Comparison of ENCODE assay signal across 8 cellular contexts in the genomic region with DNA sequence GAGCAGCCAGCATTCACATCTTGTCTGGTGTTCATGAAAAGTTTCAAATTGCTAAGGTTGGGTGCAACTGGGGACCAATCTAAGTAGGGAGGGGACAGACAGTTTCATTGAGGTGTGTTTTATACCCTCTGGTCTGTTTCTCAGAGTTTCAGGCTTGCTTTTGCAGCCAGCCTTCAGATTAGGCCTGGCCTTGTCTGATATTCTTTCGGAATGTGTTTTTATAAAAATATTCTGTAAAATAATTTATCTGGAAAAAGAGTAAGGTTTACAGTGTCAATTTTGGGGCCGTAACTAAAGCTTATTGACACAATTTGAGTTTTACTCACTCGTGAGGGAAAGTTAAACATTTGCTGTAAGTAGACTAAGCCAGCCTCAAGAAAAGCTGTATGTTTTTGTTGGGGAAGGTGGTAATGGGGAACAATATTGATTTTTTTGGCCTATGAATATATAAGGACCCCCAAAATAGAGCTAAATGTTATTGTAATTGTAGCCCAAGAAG. TPM values are rescaled to one million over a fixed set of nuclear protein-coding genes. Genes with fewer than 3 reads are reported as not detected.
A peak's percentile ranks its signal among the peaks of the same experiment; 100 is the strongest.
DNase-seq lines count a peak whose midpoint lies in the region; ATAC-seq and TF ChIP-seq lines count a peak whose summit lies in the region.

No MANE protein-coding gene starts in this region.

- H3K4me3 Mint-ChIP-seq in IgD-negative memory B cell (peak overlapping the region; percentile 96 to 100 (median 99)), chondrocyte (ENCODE audit: unreplicated experiment) (peak overlapping the region; percentile 99)

- DNase-seq in GM12864 (ENCODE audit: low read depth) (no peak), chondrocyte (ENCODE audit: low spot score) (no peak), posterior vena cava (ENCODE audit: low spot score) (no peak)
- no peak for DNase-seq in effector CD8-positive, alpha-beta T cell (lab: John Stamatoyannopoulos, UW)
- DNase-seq in stimulated activated naive CD4-positive, alpha-beta T cell (lab: John Stamatoyannopoulos, UW) = no peak

- no peaks in the 10 kb centered on the region for H3K9me3 Mint-ChIP-seq in IgD-negative memory B cell
- H3K9me3 Mint-ChIP-seq in chondrocyte (ENCODE audit: low read depth) = no peaks in the 10 kb centered on the region

- H3K27ac Mint-ChIP-seq in IgD-negative memory B cell = peak overlapping the region; percentile 98 to 99 (median 98)
- H3K27ac Mint-ChIP-seq in chondrocyte (ENCODE audit: unreplicated experiment) = peak overlapping the region; percentile 99

- H3K4me1 Mint-ChIP-seq in IgD-negative memory B cell (peaks cover 48 to 68% (median 64%) of the 10 kb centered on the region in 3 donors), chondrocyte (ENCODE audit: low read depth) (peaks cover 57% of the 10 kb centered on the region)

- H3K27me3 ChIP-seq in mucosa of stomach (ENCODE audit: control insufficient read depth, insufficient read depth, low read length) = no peaks in the 10 kb centered on the region

- H3K36me3 ChIP-seq in mucosa of stomach (ENCODE audit: control insufficient read depth, insufficient read depth, low read length) = no peaks in the 10 kb centered on the region

- H3K27me3 Mint-ChIP-seq in IgD-negative memory B cell (no peaks in the 10 kb centered on the region), chondrocyte (ENCODE audit: low read depth) (no peaks in the 10 kb centered on the region)

- intact Hi-C loops in posterior vena cava (cut with DNase I) = no loop called here

- peak; percentile 23 for ATAC-seq in GM21526 (IDR thresholded peaks at IDR 0.05; ENCODE audit: low FRiP score, unreplicated experiment)

- peaks cover 3% of the 10 kb centered on the region for H3K36me3 Mint-ChIP-seq in IgD-negative memory B cell
- no peaks in the 10 kb centered on the region for H3K36me3 Mint-ChIP-seq in chondrocyte (ENCODE audit: low read depth)

- H3K4me3 ChIP-seq in GM12864 (ENCODE audit: low read depth, low read length) = peak overlapping the region; percentile 83
- H3K4me3 ChIP-seq in mucosa of stomach (ENCODE audit: low read length) = peak overlapping the region; percentile 86

- TF ChIP-seq CTCF in GM12864 (IDR thresholded peaks at IDR 0.05; ENCODE audit: low read depth, low read length, missing control alignments) (no peak), chondrocyte (IDR thresholded peaks at IDR 0.05) (no peak)

- peaks cover 8% of the 10 kb centered on the region for H3K4me1 ChIP-seq in mucosa of stomach (ENCODE audit: control insufficient read depth, insufficient read depth, low read length)

- peak overlapping the region; percentile 99 for H3K9ac ChIP-seq in mucosa of stomach (ENCODE audit: low read length)

- H3K9me3 ChIP-seq in mucosa of stomach (ENCODE audit: control insufficient read depth, low read length) = no peaks in the 10 kb centered on the region

RNA-seq across cellular contexts. Expression of a gene that starts 1.3 kb away (rescaled TPM):
- 63.6 TPM for polyA plus RNA-seq in IgD-negative memory B cell
- total RNA-seq in chondrocyte (82.1 to 96.3 TPM (median 83.6 TPM) in 3 replicates), posterior vena cava (100 to 1,000 TPM in 1 of 2 donors, 10 to 100 TPM in 1; 98.5 to 109 TPM)
